ENCODE assay signal across 2 cellular contexts in genomic region chr5:36854402-36855140, GRCh38.
TF ChIP-seq lines count a peak whose summit lies in the region.

No MANE protein-coding gene starts in this region.

TF ChIP-seq in HCT116, 20 proteins besides CTCF, POLR2A, EP300 and RAD21:
- peak; percentile 46; the same call in 1 of the 2 replicates for TF ChIP-seq MAX (IDR thresholded peaks at IDR 0.05)
- TF ChIP-seq EZH2phosphoT487 (IDR thresholded peaks at IDR 0.05; ENCODE audit: borderline replicate concordance), result no peak

TF ChIP-seq in H1, 55 proteins besides CTCF, POLR2A, EP300 and RAD21:
- TF ChIP-seq SIX5 (IDR thresholded peaks at IDR 0.05; ENCODE audit: low read depth, low read length), result 0 out of 2 replicates have a peak, but pooled peaks have one; percentile 2
- no peak for TF ChIP-seq TAF1 (IDR thresholded peaks at IDR 0.05; ENCODE audit: low read depth, low read length)
- TF ChIP-seq BACH1 (IDR thresholded peaks at IDR 0.05; ENCODE audit: low read length), result no peak
- TF ChIP-seq POU5F1 (IDR thresholded peaks at IDR 0.05; ENCODE audit: low read depth, low read length), result no peak
- no peak for TF ChIP-seq SIRT6 (IDR thresholded peaks at IDR 0.05; ENCODE audit: low read length)
- TF ChIP-seq FOSL1 (IDR thresholded peaks at IDR 0.05; ENCODE audit: insufficient read depth, low read depth, low read length), result no peak
- no peak for TF ChIP-seq JUN (IDR thresholded peaks at IDR 0.05; ENCODE audit: low read depth, low read length)
- no peak for TF ChIP-seq NANOG (IDR thresholded peaks at IDR 0.05; ENCODE audit: insufficient read depth, low read depth, low read length, poor library complexity, severe bottlenecking)
- TF ChIP-seq EGR1 (IDR thresholded peaks at IDR 0.05; ENCODE audit: borderline replicate concordance, low read depth, low read length), result no peak
- no peak for TF ChIP-seq POLR2AphosphoS5 (IDR thresholded peaks at IDR 0.05; ENCODE audit: low read depth, low read length)
- TF ChIP-seq CTBP2 (IDR thresholded peaks at IDR 0.05; ENCODE audit: borderline replicate concordance, insufficient read depth, insufficient read length, low read length), result no peak
- no peak for TF ChIP-seq CBX5 (IDR thresholded peaks at IDR 0.05; ENCODE audit: low read depth, low read length)
- TF ChIP-seq CHD7 (IDR thresholded peaks at IDR 0.05; ENCODE audit: insufficient replicate concordance, low read length), result no peak
- no peak for TF ChIP-seq YY1 (IDR thresholded peaks at IDR 0.05; ENCODE audit: low read depth, low read length)
- no peak for TF ChIP-seq SAP30 (IDR thresholded peaks at IDR 0.05; ENCODE audit: insufficient read depth, insufficient replicate concordance, low read length)
- no peak for TF ChIP-seq TBP (IDR thresholded peaks at IDR 0.05; ENCODE audit: low read depth, low read length)
- no peak for TF ChIP-seq GTF2F1 (IDR thresholded peaks at IDR 0.05; ENCODE audit: borderline replicate concordance, low read depth, low read length)
- no peak for TF ChIP-seq SP4 (IDR thresholded peaks at IDR 0.05; ENCODE audit: low read length)
- peak; percentile 62 for TF ChIP-seq MAX (IDR thresholded peaks at IDR 0.05)
- no peak for TF ChIP-seq TEAD4 (IDR thresholded peaks at IDR 0.05; ENCODE audit: low read depth, low read length)
- no peak for TF ChIP-seq CHD2 (IDR thresholded peaks at IDR 0.05; ENCODE audit: low read length)
- TF ChIP-seq CEBPB (IDR thresholded peaks at IDR 0.05; ENCODE audit: low read depth, low read length), result no peak
- TF ChIP-seq SRF (IDR thresholded peaks at IDR 0.05; ENCODE audit: low read depth, low read length), result no peak
- no peak for TF ChIP-seq SP1 (IDR thresholded peaks at IDR 0.05; ENCODE audit: low read depth, low read length)
- no peak for TF ChIP-seq RNF2 (IDR thresholded peaks at IDR 0.05; ENCODE audit: borderline replicate concordance, low read depth, low read length, missing control alignments, poor library complexity, severe bottlenecking)
- TF ChIP-seq RBBP5 (IDR thresholded peaks at IDR 0.05; ENCODE audit: borderline replicate concordance, low read depth, low read length), result no peak
- no peak for TF ChIP-seq TCF12 (IDR thresholded peaks at IDR 0.05; ENCODE audit: low read depth, low read length)
- TF ChIP-seq RXRA (IDR thresholded peaks at IDR 0.05; ENCODE audit: insufficient read depth, low read depth, low read length), result no peak
- TF ChIP-seq KDM5A (IDR thresholded peaks at IDR 0.05; ENCODE audit: low read length), result no peak
- TF ChIP-seq JUND (IDR thresholded peaks at IDR 0.05; ENCODE audit: low read length), result peak; percentile 93
- TF ChIP-seq PHF8 (conservative IDR thresholded peaks at IDR 0.05; ENCODE audit: low read depth, low read length), result no peak
- no peak for TF ChIP-seq SP2 (IDR thresholded peaks at IDR 0.05; ENCODE audit: low read length)
- TF ChIP-seq CHD1 (IDR thresholded peaks at IDR 0.05; ENCODE audit: low read depth, low read length), result peak; percentile 92
- TF ChIP-seq KDM1A (IDR thresholded peaks at IDR 0.05; ENCODE audit: borderline replicate concordance, low read length), result no peak
